In the genomic region with DNA sequence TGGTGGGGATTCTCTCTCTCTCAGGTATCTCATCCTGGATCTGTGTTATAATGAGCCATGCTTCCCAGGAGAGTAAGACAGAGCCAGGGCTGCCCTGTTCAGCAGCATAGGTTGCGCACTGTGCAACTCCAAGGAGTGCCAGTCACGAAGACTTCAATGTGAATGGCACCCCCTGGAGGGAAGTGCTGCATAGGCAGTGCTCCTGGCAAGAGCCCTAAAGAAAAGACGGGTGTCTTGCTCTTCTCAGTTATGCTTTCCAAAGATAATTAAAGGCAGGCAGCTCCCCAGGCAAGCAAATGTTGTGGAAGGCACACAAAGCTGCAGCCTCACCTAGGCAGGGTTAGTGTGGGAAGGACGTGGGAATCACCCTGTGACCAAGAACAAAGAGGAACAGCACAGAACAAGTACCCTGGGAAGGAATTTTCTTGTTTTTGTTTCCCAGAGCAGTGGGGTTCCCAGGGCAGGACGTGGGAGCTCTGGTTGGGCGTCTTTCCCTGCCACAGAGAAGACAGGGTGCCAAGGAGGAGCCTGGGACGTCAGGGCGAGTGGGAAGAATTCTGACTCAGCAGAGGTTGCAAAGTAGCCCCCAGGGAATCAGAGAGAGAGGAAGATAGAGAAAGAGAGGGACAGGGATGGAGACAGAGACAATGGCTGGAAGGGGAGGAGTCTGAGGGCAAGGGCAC, we compare ENCODE assay signal across 8 cellular contexts.
DNase-seq lines count a peak whose midpoint lies in the region; ATAC-seq and TF ChIP-seq lines count a peak whose summit lies in the region.

No MANE protein-coding gene starts in this region.

- no peaks in the 10 kb centered on the region for H3K27me3 Mint-ChIP-seq in activated CD4-positive, alpha-beta memory T cell treated with anti-CD3 and anti-CD28 coated beads for 36 hours
- H3K27me3 Mint-ChIP-seq in stimulated activated memory B cell treated with anti-CD40 and anti-IgM and Interleukin-4, amounts not matched to agents 10 μg/mL and 1 μg/mL and 100 μg/mL, for 72 hours, result peaks cover 60% of the 10 kb centered on the region

- H3K4me3 Mint-ChIP-seq in activated CD4-positive, alpha-beta memory T cell treated with anti-CD3 and anti-CD28 coated beads for 36 hours, result no peak overlapping the region
- no peak overlapping the region for H3K4me3 Mint-ChIP-seq in stimulated activated memory B cell treated with anti-CD40 and anti-IgM and Interleukin-4, amounts not matched to agents 10 μg/mL and 1 μg/mL and 100 μg/mL, for 72 hours

- H3K27ac Mint-ChIP-seq in activated CD4-positive, alpha-beta memory T cell treated with anti-CD3 and anti-CD28 coated beads for 36 hours, result no peak overlapping the region
- no peak overlapping the region for H3K27ac Mint-ChIP-seq in stimulated activated memory B cell treated with anti-CD40 and anti-IgM and Interleukin-4, amounts not matched to agents 10 μg/mL and 1 μg/mL and 100 μg/mL, for 72 hours

- peaks cover 70% of the 10 kb centered on the region for H3K4me1 Mint-ChIP-seq in activated CD4-positive, alpha-beta memory T cell treated with anti-CD3 and anti-CD28 coated beads for 36 hours (ENCODE audit: low read depth)
- H3K4me1 Mint-ChIP-seq in stimulated activated memory B cell treated with anti-CD40 and anti-IgM and Interleukin-4, amounts not matched to agents 10 μg/mL and 1 μg/mL and 100 μg/mL, for 72 hours, result peaks cover 17% of the 10 kb centered on the region

- H3K9me3 Mint-ChIP-seq in activated CD4-positive, alpha-beta memory T cell treated with anti-CD3 and anti-CD28 coated beads for 36 hours, result no peaks in the 10 kb centered on the region
- no peaks in the 10 kb centered on the region for H3K9me3 Mint-ChIP-seq in stimulated activated memory B cell treated with anti-CD40 and anti-IgM and Interleukin-4, amounts not matched to agents 10 μg/mL and 1 μg/mL and 100 μg/mL, for 72 hours

- H3K36me3 Mint-ChIP-seq in activated CD4-positive, alpha-beta memory T cell treated with anti-CD3 and anti-CD28 coated beads for 36 hours, result no peaks in the 10 kb centered on the region
- no peaks in the 10 kb centered on the region for H3K36me3 Mint-ChIP-seq in stimulated activated memory B cell treated with anti-CD40 and anti-IgM and Interleukin-4, amounts not matched to agents 10 μg/mL and 1 μg/mL and 100 μg/mL, for 72 hours

- intact Hi-C loops in activated CD4-positive, alpha-beta memory T cell treated with anti-CD3 and anti-CD28 coated beads for 36 hours (cut with micrococcal nuclease), result loop anchor here (1.0 to 5.0 kb wide), 3 partner anchors 80 to 190 kb away; a partner anchor contains a TSS
- intact Hi-C loops in left colon (cut with DNase I, micrococcal nuclease), result no loop called here

- DNase-seq in COR-L47 (lab: John Stamatoyannopoulos, UW), result peak; percentile 16
- no peak for DNase-seq in HFF-Myc (ENCODE audit: extremely low read depth, low read depth)
- peak; percentile 71 for DNase-seq in activated CD4-positive, alpha-beta memory T cell treated with anti-CD3 and anti-CD28 coated beads for 36 hours
- no peak for DNase-seq in left colon
- DNase-seq in stimulated activated naive CD4-positive, alpha-beta T cell treated with Interleukin-2 at 50 U/mL for 16 hours (lab: John Stamatoyannopoulos, UW), result no peak

- ATAC-seq in left colon (peak; percentile 40), HG02870 (IDR thresholded peaks at IDR 0.05; ENCODE audit: unreplicated experiment) (no peak), GM18858 (IDR thresholded peaks at IDR 0.05; ENCODE audit: unreplicated experiment) (no peak)
- no peak for ATAC-seq in stimulated activated memory B cell treated with anti-CD40 and anti-IgM and Interleukin-4, amounts not matched to agents 10 μg/mL and 1 μg/mL and 100 μg/mL, for 72 hours

- no peak overlapping the region for H3K4me3 ChIP-seq in HFF-Myc (replicated peaks; ENCODE audit: low read depth, low read length)

- POLR2A ChIA-PET in activated CD4-positive, alpha-beta memory T cell treated with anti-CD3 and anti-CD28 coated beads for 36 hours (lab: Charles Lee), result interaction anchor here (1.4 kb wide), 1 partner anchor 139 kb away, joined by 3 read pairs; no protein-coding TSS in a partner anchor

- TF ChIP-seq CTCF in HFF-Myc (IDR thresholded peaks at IDR 0.05; ENCODE audit: low read depth, low read length, missing control alignments), result peak; percentile 52

- CTCF ChIA-PET in activated CD4-positive, alpha-beta memory T cell treated with anti-CD3 and anti-CD28 coated beads for 36 hours (lab: Charles Lee), result interaction anchor here (1.3 to 4.4 kb wide), 7 partner anchors 11 to 125 kb away, joined by 3 to 31 read pairs (median 9); no protein-coding TSS in a partner anchor

Comparison
In these comparisons a context has a peak if more than half of its experiments do, and no peak if none do; other contexts are left out.
1. DNase-seq: peak in COR-L47 (single experiment) and activated CD4-positive, alpha-beta memory T cell treated with anti-CD3 and anti-CD28 coated beads for 36 hours (single experiment); none in HFF-Myc (single experiment), left colon (0 of 2) and stimulated activated naive CD4-positive, alpha-beta T cell treated with Interleukin-2 at 50 U/mL for 16 hours (single experiment).